8 cellular contexts compared by ENCODE assay signal in genomic region chr17:27244481-27245223, GRCh38. TPM values are rescaled to one million over a fixed set of nuclear protein-coding genes. Genes with fewer than 3 reads are reported as not detected.
DNase-seq lines count a peak whose midpoint lies in the region; ATAC-seq and TF ChIP-seq lines count a peak whose summit lies in the region.

No MANE protein-coding gene starts in this region.

- H3K79me2 ChIP-seq in OCI-LY3 (ENCODE audit: low read length), result no peaks in the 10 kb centered on the region

- H3K9ac ChIP-seq in OCI-LY3 (ENCODE audit: low read length), result no peak overlapping the region

- no peaks in the 10 kb centered on the region for H3K9me3 ChIP-seq in OCI-LY3 (ENCODE audit: insufficient read depth, low read length)
- H3K9me3 ChIP-seq in naive thymus-derived CD4-positive, alpha-beta T cell (ENCODE audit: control insufficient read depth in 2 of 3, low read length in 3 of 3), result no peaks in the 10 kb centered on the region

- peaks cover 0 to 25% (median 5%) of the 10 kb centered on the region in 7 donors for H3K4me1 Mint-ChIP-seq in naive thymus-derived CD4-positive, alpha-beta T cell

- H3K27me3 ChIP-seq in OCI-LY3 (ENCODE audit: low read depth, low read length), result peaks cover 66% of the 10 kb centered on the region
- H3K27me3 ChIP-seq in naive thymus-derived CD4-positive, alpha-beta T cell (ENCODE audit: control insufficient read depth in 2 of 2, insufficient read depth in 2 of 2, low read length in 2 of 2), result no peaks in the 10 kb centered on the region

- no peak overlapping the region for H3K4me3 Mint-ChIP-seq in naive thymus-derived CD4-positive, alpha-beta T cell

- POLR2A ChIA-PET in naive thymus-derived CD4-positive, alpha-beta T cell (lab: Charles Lee), result no interaction called here

- H2AFZ ChIP-seq in OCI-LY3 (ENCODE audit: low read depth, low read length), result no peak overlapping the region

- DNase-seq in C1 segment of cervical spinal cord (lab: John Stamatoyannopoulos, UW) (peak in 8 of 14 donors; percentile 30 to 77 (median 58)), COLO668 (lab: John Stamatoyannopoulos, UW; ENCODE audit: unreplicated experiment) (no peak), NCI-H748 treated with DMSO at 0.1 percent for 48 hours (lab: John Stamatoyannopoulos, UW) (no peak), retina (no peak)
- DNase-seq in naive thymus-derived CD4-positive, alpha-beta T cell, result no peak

- intact Hi-C loops in naive thymus-derived CD4-positive, alpha-beta T cell (cut with micrococcal nuclease), result loop anchor here (1.0 to 2.0 kb wide), 2 partner anchors 50 to 88 kb away; partner anchors contain the start of gene WSB1 (in 1 of the 2)

- CTCF ChIA-PET in naive thymus-derived CD4-positive, alpha-beta T cell (lab: Charles Lee), result interaction anchor here (0.8 to 1.3 kb wide), 3 partner anchors 88 to 170 kb away, joined by 3 to 7 read pairs (median 4); no protein-coding TSS in a partner anchor

- no peaks in the 10 kb centered on the region for H3K36me3 Mint-ChIP-seq in naive thymus-derived CD4-positive, alpha-beta T cell

- H3K4me2 ChIP-seq in OCI-LY3 (ENCODE audit: low read length), result peak overlapping the region; percentile 23

- peaks cover 30% of the 10 kb centered on the region for H4K20me1 ChIP-seq in OCI-LY3 (ENCODE audit: insufficient read depth, low read length)

- H3K27ac Mint-ChIP-seq in naive thymus-derived CD4-positive, alpha-beta T cell, result no peak overlapping the region

- peaks cover 4 to 27% (median 7%) of the 10 kb centered on the region in 5 donors for H3K27me3 Mint-ChIP-seq in naive thymus-derived CD4-positive, alpha-beta T cell

- no peaks in the 10 kb centered on the region for H3K9me3 Mint-ChIP-seq in naive thymus-derived CD4-positive, alpha-beta T cell

- no peak for TF ChIP-seq CTCF in OCI-LY3 (IDR thresholded peaks at IDR 0.05; ENCODE audit: low read depth, low read length)

- H3K4me3 ChIP-seq in OCI-LY3 (ENCODE audit: low read length), result no peak overlapping the region
- no peak overlapping the region for H3K4me3 ChIP-seq in naive thymus-derived CD4-positive, alpha-beta T cell (ENCODE audit: low read length)

- peak; percentile 57 for ATAC-seq in esophagus mucosa
- ATAC-seq in naive thymus-derived CD4-positive, alpha-beta T cell, result peak; percentile 83
- no peak for ATAC-seq in GM18867 (IDR thresholded peaks at IDR 0.05; ENCODE audit: unreplicated experiment)

- no peaks in the 10 kb centered on the region for H3K36me3 ChIP-seq in OCI-LY3 (replicated peaks; ENCODE audit: low read depth, low read length)
- no peaks in the 10 kb centered on the region for H3K36me3 ChIP-seq in naive thymus-derived CD4-positive, alpha-beta T cell (ENCODE audit: control insufficient read depth in 2 of 3, insufficient read depth in 3 of 3, low read length in 3 of 3)

- H3K4me1 ChIP-seq in OCI-LY3 (ENCODE audit: low read length), result peaks cover 43% of the 10 kb centered on the region
- no peaks in the 10 kb centered on the region for H3K4me1 ChIP-seq in naive thymus-derived CD4-positive, alpha-beta T cell (ENCODE audit: control insufficient read depth in 2 of 2, insufficient read depth in 2 of 2, low read length in 2 of 2)

- H3K27ac ChIP-seq in OCI-LY3 (ENCODE audit: low read length), result no peak overlapping the region
- no peak overlapping the region for H3K27ac ChIP-seq in naive thymus-derived CD4-positive, alpha-beta T cell (ENCODE audit: low read depth, low read length)

RNA-seq across cellular contexts. Expression of gene WSB1, which starts 49.3 kb away (rescaled TPM):
- 79.4 TPM for total RNA-seq in esophagus mucosa
- 100 to 1,000 TPM; 110 to 185 (median 134) TPM for total RNA-seq in naive thymus-derived CD4-positive, alpha-beta T cell
- 100 to 1,000 TPM; 170 to 204 TPM for polyA plus RNA-seq in naive thymus-derived CD4-positive, alpha-beta T cell

Comparison
In these comparisons a context has a peak if more than half of its experiments do, and no peak if none do; other contexts are left out.
1. DNase-seq: peak in C1 segment of cervical spinal cord (8 of 14); none in naive thymus-derived CD4-positive, alpha-beta T cell (0 of 9), COLO668 (single experiment), NCI-H748 treated with DMSO at 0.1 percent for 48 hours (single experiment) and retina (single experiment).